In genomic region chr16:56848056-56848936, GRCh38 we compare ENCODE assay signal across 8 cellular contexts. TPM values are rescaled to one million over a fixed set of nuclear protein-coding genes. Genes with fewer than 3 reads are reported as not detected.
DNase-seq lines count a peak whose midpoint lies in the region; ATAC-seq and TF ChIP-seq lines count a peak whose summit lies in the region.

No MANE protein-coding gene starts in this region.

- H3K4me1 ChIP-seq in skeletal muscle satellite cell (ENCODE audit: control insufficient read depth, insufficient read depth, low read length): peaks cover 45% of the 10 kb centered on the region
- H3K4me1 ChIP-seq in gastrocnemius medialis: peaks cover 5 to 9% of the 10 kb centered on the region in 2 donors

- H3K4me3 Mint-ChIP-seq in T-helper 2 cell treated with Interferon-gamma antibody and Interleukin-4, amounts not matched to agents 5 μg/mL and 100 μg/mL, for 36 hours: no peak overlapping the region

- TF ChIP-seq POLR2A in gastrocnemius medialis (IDR thresholded peaks at IDR 0.05): no peak

- no peak overlapping the region for H3K27ac ChIP-seq in gastrocnemius medialis

- H3K36me3 ChIP-seq in skeletal muscle satellite cell (ENCODE audit: insufficient read depth, low read length) (peaks cover 23% of the 10 kb centered on the region), gastrocnemius medialis (peaks cover 0 to 13% of the 10 kb centered on the region in 2 donors)

- H3K9me3 ChIP-seq in skeletal muscle satellite cell (replicated peaks; ENCODE audit: low read length) (no peaks in the 10 kb centered on the region), gastrocnemius medialis (no peaks in the 10 kb centered on the region)

- peaks cover 7% of the 10 kb centered on the region for H3K36me3 Mint-ChIP-seq in T-helper 2 cell treated with Interferon-gamma antibody and Interleukin-4, amounts not matched to agents 5 μg/mL and 100 μg/mL, for 36 hours (ENCODE audit: low read depth)

- H3K9ac ChIP-seq in skeletal muscle satellite cell (ENCODE audit: low read depth, low read length): peak overlapping the region; percentile 24

- peak overlapping the region; percentile 57 for H3K4me2 ChIP-seq in skeletal muscle satellite cell (ENCODE audit: low read length)

- H3K4me3 ChIP-seq in skeletal muscle satellite cell (ENCODE audit: low read length) (peak overlapping the region; percentile 9), gastrocnemius medialis (no peak overlapping the region)

- H3K27me3 ChIP-seq in skeletal muscle satellite cell (ENCODE audit: control insufficient read depth, insufficient read depth, low read length): no peaks in the 10 kb centered on the region
- no peaks in the 10 kb centered on the region for H3K27me3 ChIP-seq in gastrocnemius medialis

- H3K9me3 Mint-ChIP-seq in T-helper 2 cell treated with Interferon-gamma antibody and Interleukin-4, amounts not matched to agents 5 μg/mL and 100 μg/mL, for 36 hours: no peaks in the 10 kb centered on the region

- no peak for TF ChIP-seq CTCF in gastrocnemius medialis (IDR thresholded peaks at IDR 0.05 in 4 of 5, conservative IDR thresholded peaks at IDR 0.05 in 1 of 5)

- intact Hi-C loops in gastrocnemius medialis (cut with DNase I; ENCODE audit: low total_unique reads): no loop called here

- peak overlapping the region; percentile 61 for H3K27ac Mint-ChIP-seq in T-helper 2 cell treated with Interferon-gamma antibody and Interleukin-4, amounts not matched to agents 5 μg/mL and 100 μg/mL, for 36 hours

- in situ Hi-C loops in gastrocnemius medialis (cut with MboI; ENCODE audit: low sequenced_read_pairs in 4 of 4): no loop called here

- DNase-seq in H4 (ENCODE audit: low spot score): peak; percentile 40
- DNase-seq in T-helper 2 cell treated with Interferon-gamma antibody and Interleukin-4, amounts not matched to agents 5 μg/mL and 100 μg/mL, for 36 hours (ENCODE audit: low spot score): no peak
- DNase-seq in glomerular endothelial cell (ENCODE audit: extremely low read depth, low read depth, low spot score): peak; percentile 34
- no peak for DNase-seq in OCI-M2 (lab: John Stamatoyannopoulos, UW; ENCODE audit: unreplicated experiment)
- DNase-seq in gastrocnemius medialis: no peak
- no peak for DNase-seq in cortex of kidney (lab: John Stamatoyannopoulos, UW)

- ATAC-seq in gastrocnemius medialis: no peak
- no peak for ATAC-seq in HG03565 (IDR thresholded peaks at IDR 0.05; ENCODE audit: unreplicated experiment)

- H3K27me3 Mint-ChIP-seq in T-helper 2 cell treated with Interferon-gamma antibody and Interleukin-4, amounts not matched to agents 5 μg/mL and 100 μg/mL, for 36 hours (ENCODE audit: low read depth): no peaks in the 10 kb centered on the region

- H3K4me1 Mint-ChIP-seq in T-helper 2 cell treated with Interferon-gamma antibody and Interleukin-4, amounts not matched to agents 5 μg/mL and 100 μg/mL, for 36 hours (ENCODE audit: low read depth): peaks cover 29% of the 10 kb centered on the region

RNA-seq across cellular contexts. Expression of gene SLC12A3, which starts 16.7 kb away (rescaled TPM):
- total RNA-seq in H4 (2014; rRNA removed; shearing (Covaris generic)): not detected in 2 replicates
- total RNA-seq in glomerular endothelial cell (not detected in 2 replicates), gastrocnemius medialis (not detected)
- not detected in 2 replicates for total RNA-seq in skeletal muscle satellite cell (2012; rRNA removed)

Comparison
In these comparisons a context has a peak if more than half of its experiments do, and no peak if none do; other contexts are left out.
1. DNase-seq: peak in H4 (single experiment) and glomerular endothelial cell (single experiment); none in T-helper 2 cell treated with Interferon-gamma antibody and Interleukin-4, amounts not matched to agents 5 μg/mL and 100 μg/mL, for 36 hours (single experiment), OCI-M2 (single experiment), gastrocnemius medialis (0 of 2) and cortex of kidney (single experiment).